ENCODE assay signal across 30 cellular contexts in the genomic region with DNA sequence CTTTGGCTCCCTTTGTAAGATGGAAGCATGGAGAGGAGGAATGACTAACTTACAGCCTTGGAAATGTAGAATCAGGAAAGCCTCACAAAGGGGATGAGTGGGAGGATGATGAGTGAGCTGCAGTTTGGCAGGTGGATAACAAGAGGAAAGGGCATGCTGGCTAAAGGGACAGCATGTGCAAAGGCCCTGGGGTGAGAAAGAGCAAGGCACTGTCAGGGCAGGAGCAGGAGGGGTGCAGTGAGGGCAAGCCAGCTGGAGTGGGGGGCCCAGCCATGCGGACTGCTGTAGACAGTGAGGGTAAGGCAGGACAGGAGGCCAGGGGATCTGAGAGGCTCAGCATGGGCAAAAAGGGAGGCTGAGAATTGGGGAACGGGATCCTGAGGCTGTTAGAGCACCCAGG. TPM values are rescaled to one million over a fixed set of nuclear protein-coding genes. Genes with fewer than 3 reads are reported as not detected.
"Had no signal": no experiment of that assay in that cellular context is flagged by ENCODE, and none has a peak within 500 bp of the region (broad histone marks: within the 10 kb centered on the region; RNA-seq: fewer than 3 reads in every experiment).

No MANE protein-coding gene starts in this region.

- H3K27me3 ChIP-seq: ovary, right lobe of liver, sigmoid colon, testis, upper lobe of right lung, uterus had no signal

- H3K4me1 Mint-ChIP-seq: nephron progenitor cell; stimulated activated memory B cell treated with anti-CD40 and anti-IgM and Interleukin-4, amounts not matched to agents 10 μg/mL and 1 μg/mL and 100 μg/mL, for 72 hours; stimulated activated naive CD8-positive, alpha-beta T cell treated with anti-CD3 and anti-CD28 coated beads, Interleukin-15, amount 100 ng/mL, for 72 hours had no signal

- H3K9me3 Mint-ChIP-seq: naive B cell; naive thymus-derived CD8-positive, alpha-beta T cell; natural killer cell treated with Interleukin-12 subunit alpha and Interleukin-12 subunit beta and Interleukin-15 and Interleukin-18, amount 100 ng/mL, for 72 hours; nephron progenitor cell; neural crest cell; stimulated activated memory B cell treated with anti-CD40 and anti-IgM and Interleukin-4, amounts not matched to agents 10 μg/mL and 1 μg/mL and 100 μg/mL, for 72 hours; stimulated activated naive CD8-positive, alpha-beta T cell treated with anti-CD3 and anti-CD28 coated beads, Interleukin-15, amount 100 ng/mL, for 72 hours; type B pancreatic cell had no signal

- H2AFZ ChIP-seq: parathyroid adenoma had no signal

- ATAC-seq: naive thymus-derived CD8-positive, alpha-beta T cell; psoas muscle; right cardiac atrium; stimulated activated memory B cell treated with anti-CD40 and anti-IgM and Interleukin-4, amounts not matched to agents 10 μg/mL and 1 μg/mL and 100 μg/mL, for 72 hours; stimulated activated naive CD8-positive, alpha-beta T cell treated with anti-CD3 and anti-CD28 coated beads, Interleukin-15, amount 100 ng/mL, for 72 hours; stimulated activated naive CD8-positive, alpha-beta T cell treated with anti-CD3 and anti-CD28 coated beads, Interleukin-15, Interleukin-2, amounts not matched to agents 100 U/mL and 50 U/mL, for 24 hours had no signal

- H3K36me3 ChIP-seq: ovary, right lobe of liver, sigmoid colon, suprapubic skin, tibial artery, upper lobe of right lung, uterus had no signal

- H3K27ac ChIP-seq: ovary, parathyroid adenoma, psoas muscle, right lobe of liver, sigmoid colon, suprapubic skin, testis, tibial artery, upper lobe of right lung, uterus had no signal

- H3K4me3 ChIP-seq: ovary, psoas muscle, right lobe of liver, sigmoid colon, suprapubic skin, testis, tibial artery, upper lobe of right lung, uterus had no signal

- H3K27ac Mint-ChIP-seq: naive thymus-derived CD8-positive, alpha-beta T cell; natural killer cell treated with Interleukin-12 subunit alpha and Interleukin-12 subunit beta and Interleukin-15 and Interleukin-18, amount 100 ng/mL, for 72 hours; nephron progenitor cell; progenitor cell of endocrine pancreas; stimulated activated memory B cell treated with anti-CD40 and anti-IgM and Interleukin-4, amounts not matched to agents 10 μg/mL and 1 μg/mL and 100 μg/mL, for 72 hours; stimulated activated naive CD8-positive, alpha-beta T cell treated with anti-CD3 and anti-CD28 coated beads, Interleukin-15, amount 100 ng/mL, for 72 hours; type B pancreatic cell had no signal

- H3K36me3 Mint-ChIP-seq: naive B cell; naive thymus-derived CD8-positive, alpha-beta T cell; natural killer cell treated with Interleukin-12 subunit alpha and Interleukin-12 subunit beta and Interleukin-15 and Interleukin-18, amount 100 ng/mL, for 72 hours; stimulated activated memory B cell treated with anti-CD40 and anti-IgM and Interleukin-4, amounts not matched to agents 10 μg/mL and 1 μg/mL and 100 μg/mL, for 72 hours; type B pancreatic cell had no signal

- H3K4me3 Mint-ChIP-seq: naive B cell; naive thymus-derived CD8-positive, alpha-beta T cell; natural killer cell treated with Interleukin-12 subunit alpha and Interleukin-12 subunit beta and Interleukin-15 and Interleukin-18, amount 100 ng/mL, for 72 hours; nephron progenitor cell; neural crest cell; stimulated activated memory B cell treated with anti-CD40 and anti-IgM and Interleukin-4, amounts not matched to agents 10 μg/mL and 1 μg/mL and 100 μg/mL, for 72 hours; stimulated activated naive CD8-positive, alpha-beta T cell treated with anti-CD3 and anti-CD28 coated beads, Interleukin-15, amount 100 ng/mL, for 72 hours; type B pancreatic cell had no signal

- H3K4me1 ChIP-seq: parathyroid adenoma, psoas muscle, right lobe of liver, sigmoid colon, suprapubic skin, testis, tibial artery, upper lobe of right lung, uterus had no signal

- H3K79me2 ChIP-seq: parathyroid adenoma had no signal

- DNase-seq: naive B cell; naive thymus-derived CD8-positive, alpha-beta T cell; nephron progenitor cell; occipital lobe; ovary; posterior cingulate gyrus; psoas muscle; right cardiac atrium; right lobe of liver; sigmoid colon; small intestine; stimulated activated CD4-positive, alpha-beta T cell treated with anti-CD3 and anti-CD28 coated beads, Interleukin-15, amount 100 ng/mL, for 24 hours; stimulated activated CD4-positive, alpha-beta T cell treated with anti-CD3 and anti-CD28 coated beads, Interleukin-2, amount 100 ng/mL, for 24 hours; stimulated activated CD4-positive, alpha-beta T cell treated with anti-CD3 and anti-CD28 coated beads, Interleukin-2, amount 100 ng/mL, for 48 hours; stimulated activated CD4-positive, alpha-beta T cell treated with anti-CD3 and anti-CD28 coated beads, Interleukin-4, amount 100 ng/mL, for 24 hours; stimulated activated naive CD4-positive, alpha-beta T cell; stimulated activated naive CD8-positive, alpha-beta T cell treated with anti-CD3 and anti-CD28 coated beads, Interleukin-15, amount 100 ng/mL, for 72 hours; stimulated activated naive CD8-positive, alpha-beta T cell treated with anti-CD3 and anti-CD28 coated beads, Interleukin-15, Interleukin-2, amounts not matched to agents 100 U/mL and 50 U/mL, for 24 hours; substantia nigra; testis; tibial artery; upper lobe of right lung; uterus had no signal

- H3K9me3 ChIP-seq: ovary, psoas muscle, right lobe of liver, sigmoid colon, suprapubic skin, testis, tibial artery, upper lobe of right lung, uterus had no signal

- H3K9ac ChIP-seq: parathyroid adenoma had no signal

RNA-seq across cellular contexts. Expression of a gene that starts 20.5 kb away (rescaled TPM):
- total RNA-seq: upper lobe of right lung had no signal
- polyA plus RNA-seq: naive thymus-derived CD8-positive, alpha-beta T cell had no signal
